ENCODE assay signal across 1 cellular context in genomic region chr11:102320166-102320565, GRCh38.
TF ChIP-seq lines count a peak whose summit lies in the region.

No MANE protein-coding gene starts in this region.

TF ChIP-seq in A549, 52 proteins besides CTCF, POLR2A, EP300 and RAD21 (continued from another document):
- no peak for TF ChIP-seq MAX (IDR thresholded peaks at IDR 0.05)
- no peak for TF ChIP-seq ZSCAN20 (CRISPR knock-in tag; IDR thresholded peaks at IDR 0.05)
- TF ChIP-seq JUN (IDR thresholded peaks at IDR 0.05), result no peak
- no peak for TF ChIP-seq HMGXB4 (CRISPR knock-in tag; IDR thresholded peaks at IDR 0.05; ENCODE audit: borderline replicate concordance)
- no peak for TF ChIP-seq KDM5A (IDR thresholded peaks at IDR 0.05)
- TF ChIP-seq PHF8 (IDR thresholded peaks at IDR 0.05; ENCODE audit: borderline replicate concordance, low read depth), result no peak
- no peak for TF ChIP-seq CHD2 (IDR thresholded peaks at IDR 0.05; ENCODE audit: low read length, partially characterized antibody)
